ENCODE assay signal across 1 cellular context in genomic region chr2:9737053-9737875, GRCh38.
TF ChIP-seq lines count a peak whose summit lies in the region.

No MANE protein-coding gene starts in this region.

TF ChIP-seq in K562, 482 proteins besides CTCF, POLR2A, EP300 and RAD21 (continued from another document):
- TF ChIP-seq ZBTB11 (CRISPR knock-in tag; IDR thresholded peaks at IDR 0.05): 0 out of 6 replicates have a peak, but pooled peaks of 1 of the 3 experiments have one; percentile 7
- TF ChIP-seq NFIC (IDR thresholded peaks at IDR 0.05): peak; percentile 98
- 0 out of 2 replicates have a peak, but pooled peaks have one; percentile 21 for TF ChIP-seq SPI1 (IDR thresholded peaks at IDR 0.05; ENCODE audit: borderline replicate concordance, low read depth, low read length)
- TF ChIP-seq ZBTB7A (IDR thresholded peaks at IDR 0.05; ENCODE audit: borderline replicate concordance, control insufficient read depth, low read depth, low read length): peak; percentile 59; the same call in 1 of the 2 replicates
